3 cellular contexts compared by ENCODE assay signal in genomic region chr3:131835906-131836305, GRCh38.
"Had no signal": no experiment of that assay in that cellular context is flagged by ENCODE, and none has a peak within 500 bp of the region (broad histone marks: within the 10 kb centered on the region; RNA-seq: fewer than 3 reads in every experiment).

No MANE protein-coding gene starts in this region.

- H3K4me3 ChIP-seq: GM12878 had no signal

- ATAC-seq: GM12878 had no signal

- DNase-seq: GDM1, GF-D8 had no signal
